Comparison of ENCODE assay signal across 8 cellular contexts in genomic region chr20:53753880-53754459, GRCh38.
DNase-seq lines count a peak whose midpoint lies in the region; ATAC-seq and TF ChIP-seq lines count a peak whose summit lies in the region.
"Had no signal": no experiment of that assay in that cellular context is flagged by ENCODE, and none has a peak within 500 bp of the region (broad histone marks: within the 10 kb centered on the region; RNA-seq: fewer than 3 reads in every experiment).

No MANE protein-coding gene starts in this region.

- ATAC-seq in omental fat pad (ENCODE audit: low FRiP score) = no peak

- peaks cover 77% of the 10 kb centered on the region for H3K4me1 Mint-ChIP-seq in brain

- H4K20me1 ChIP-seq in DOHH2 (ENCODE audit: control insufficient read depth, insufficient read depth, low read depth, low read length) = no peaks in the 10 kb centered on the region
- H4K20me1 ChIP-seq in MM.1S (ENCODE audit: insufficient read depth, low read length) = no peaks in the 10 kb centered on the region

- H3K9me3 ChIP-seq in DOHH2 (ENCODE audit: control insufficient read depth, insufficient read depth, low read length) (no peaks in the 10 kb centered on the region), MM.1S (replicated peaks; ENCODE audit: insufficient read depth, low read length) (no peaks in the 10 kb centered on the region), trophoblast cell (ENCODE audit: insufficient read depth, low read depth, low read length) (no peaks in the 10 kb centered on the region)

- H3K9ac ChIP-seq in MM.1S (ENCODE audit: low read length) = peak overlapping the region; percentile 60; the same call in 1 of the 2 replicates
- no peak overlapping the region for H3K9ac ChIP-seq in trophoblast cell (ENCODE audit: low read length)

- no peaks in the 10 kb centered on the region for H3K36me3 Mint-ChIP-seq in brain

- H3K4me2 ChIP-seq in DOHH2 (ENCODE audit: low read length) (peak overlapping the region; percentile 54), MM.1S (ENCODE audit: low read depth, low read length) (peak overlapping the region; percentile 74; the same call in 1 of the 2 replicates), trophoblast cell (ENCODE audit: low read length) (no peak overlapping the region)

- peak overlapping the region; percentile 54 for H4K8ac ChIP-seq in trophoblast cell (ENCODE audit: low read depth, low read length)

- no peak overlapping the region for H2BK5ac ChIP-seq in trophoblast cell (ENCODE audit: low read depth, low read length, poor library complexity)

- H3K27me3 ChIP-seq in DOHH2 (ENCODE audit: control insufficient read depth, low read length) = no peaks in the 10 kb centered on the region
- no peaks in the 10 kb centered on the region for H3K27me3 ChIP-seq in MM.1S (replicated peaks; ENCODE audit: insufficient read depth, low read length)
- no peaks in the 10 kb centered on the region for H3K27me3 ChIP-seq in trophoblast cell (ENCODE audit: insufficient read depth, low read length)

- H3K18ac ChIP-seq in trophoblast cell (ENCODE audit: low read length) = no peak overlapping the region

- TF ChIP-seq CTCF in DOHH2 (IDR thresholded peaks at IDR 0.05; ENCODE audit: low read depth, low read length, poor library complexity, severe bottlenecking) (no peak), MM.1S (IDR thresholded peaks at IDR 0.05; ENCODE audit: low read length) (no peak), brain (conservative IDR thresholded peaks at IDR 0.05) (no peak), omental fat pad (IDR thresholded peaks at IDR 0.05) (no peak)

- peak overlapping the region; percentile 23 for H3K4me3 ChIP-seq in DOHH2 (ENCODE audit: low read length)
- no peak overlapping the region; the same call in 1 of the 2 replicates for H3K4me3 ChIP-seq in MM.1S (ENCODE audit: low read length)
- H3K4me3 ChIP-seq in trophoblast cell (ENCODE audit: low read depth, low read length) = no peak overlapping the region

- peak overlapping the region; percentile 39 for H4K91ac ChIP-seq in trophoblast cell (ENCODE audit: low read depth, low read length)

- H2BK120ac ChIP-seq in trophoblast cell (ENCODE audit: insufficient read depth, low read length, poor library complexity) = peak overlapping the region; percentile 30

- peak overlapping the region; percentile 39 for H2AFZ ChIP-seq in MM.1S (ENCODE audit: low read length)
- peak overlapping the region; percentile 75 for H2AFZ ChIP-seq in trophoblast cell (ENCODE audit: insufficient read depth, low read length, poor library complexity)

- peak overlapping the region in 3 of 5 experiments; percentile 26 to 36 (median 33) for H3K4me3 Mint-ChIP-seq in brain

- no peak for DNase-seq in MM.1S
- peak in 1 of 2 donors; percentile 37 for DNase-seq in trophoblast cell
- no peak for DNase-seq in activated gamma-delta T cell treated with Interleukin-2 at 50 U/mL for 16 hours
- no peak for DNase-seq in NCI-H2081 (lab: John Stamatoyannopoulos, UW)
- no peak for DNase-seq in omental fat pad (ENCODE audit: low spot score)
- DNase-seq: NCI-H187 had no signal

- peaks cover 0 to 4% (median 0%) of the 10 kb centered on the region in 5 experiments for H3K9me3 Mint-ChIP-seq in brain

- no peak overlapping the region for H2BK12ac ChIP-seq in trophoblast cell (ENCODE audit: low read length)

- no peaks in the 10 kb centered on the region for H3K27me3 Mint-ChIP-seq in brain

- no peak overlapping the region for H3K23ac ChIP-seq in trophoblast cell (ENCODE audit: low read length)

- H3K79me2 ChIP-seq in DOHH2 (ENCODE audit: control insufficient read depth, low read length) (no peaks in the 10 kb centered on the region), MM.1S (ENCODE audit: low read length) (no peaks in the 10 kb centered on the region), trophoblast cell (ENCODE audit: control insufficient read depth, insufficient read depth, low read length, poor library complexity) (no peaks in the 10 kb centered on the region)

- H3K14ac ChIP-seq in trophoblast cell (ENCODE audit: low read length) = no peak overlapping the region

- H3K27ac Mint-ChIP-seq in brain = peak overlapping the region in 4 of 5 experiments; percentile 28 to 95 (median 62)

- H3K4me1 ChIP-seq in DOHH2 (ENCODE audit: control insufficient read depth, low read length) = peaks cover 55% of the 10 kb centered on the region
- H3K4me1 ChIP-seq in MM.1S (ENCODE audit: low read length) = peaks cover 41% of the 10 kb centered on the region
- peaks cover 7 to 9% of the 10 kb centered on the region in 2 experiments for H3K4me1 ChIP-seq in trophoblast cell (ENCODE audit: control insufficient read depth in 1 of 2, insufficient read depth in 2 of 2, low read length in 2 of 2)

- peaks cover 13% of the 10 kb centered on the region for H3K79me1 ChIP-seq in trophoblast cell (ENCODE audit: low read length)

- H3K27ac ChIP-seq in DOHH2 (ENCODE audit: low read depth, low read length) = no peak overlapping the region
- peak overlapping the region; percentile 83; the same call in 1 of the 2 replicates for H3K27ac ChIP-seq in MM.1S (ENCODE audit: low read length)
- no peak overlapping the region for H3K27ac ChIP-seq in trophoblast cell (ENCODE audit: low read depth, low read length)

- no CpG with 5 or more reads among the region's 2 CpGs for WGBS in trophoblast cell (ENCODE audit: extremely low coverage, insufficient coverage, insufficient read length)

- peaks cover 26% of the 10 kb centered on the region for H3F3A ChIP-seq in DOHH2 (ENCODE audit: control insufficient read depth, insufficient read depth)
- peaks cover 13% of the 10 kb centered on the region for H3F3A ChIP-seq in MM.1S (ENCODE audit: insufficient read depth, low read length)

- H3K36me3 ChIP-seq in DOHH2 (ENCODE audit: control insufficient read depth, low read length) (no peaks in the 10 kb centered on the region), MM.1S (replicated peaks; ENCODE audit: insufficient read depth, low read length) (no peaks in the 10 kb centered on the region), trophoblast cell (ENCODE audit: control insufficient read depth in 1 of 2, insufficient read depth in 2 of 2, low read length in 2 of 2) (no peaks in the 10 kb centered on the region)

- no peak overlapping the region for H3K4ac ChIP-seq in trophoblast cell (ENCODE audit: low read depth, low read length)

- no peak overlapping the region for H4K12ac ChIP-seq in trophoblast cell (ENCODE audit: low read depth, low read length)

- no peaks in the 10 kb centered on the region for H3K9me2 ChIP-seq in DOHH2 (replicated peaks; ENCODE audit: control insufficient read depth, low read length)
- H3K9me2 ChIP-seq in MM.1S (replicated peaks; ENCODE audit: insufficient read depth, low read length) = no peaks in the 10 kb centered on the region

- H2AK5ac ChIP-seq in trophoblast cell (ENCODE audit: low read length) = no peak overlapping the region
